Comparison of ENCODE assay signal across 21 cellular contexts in the genomic region with DNA sequence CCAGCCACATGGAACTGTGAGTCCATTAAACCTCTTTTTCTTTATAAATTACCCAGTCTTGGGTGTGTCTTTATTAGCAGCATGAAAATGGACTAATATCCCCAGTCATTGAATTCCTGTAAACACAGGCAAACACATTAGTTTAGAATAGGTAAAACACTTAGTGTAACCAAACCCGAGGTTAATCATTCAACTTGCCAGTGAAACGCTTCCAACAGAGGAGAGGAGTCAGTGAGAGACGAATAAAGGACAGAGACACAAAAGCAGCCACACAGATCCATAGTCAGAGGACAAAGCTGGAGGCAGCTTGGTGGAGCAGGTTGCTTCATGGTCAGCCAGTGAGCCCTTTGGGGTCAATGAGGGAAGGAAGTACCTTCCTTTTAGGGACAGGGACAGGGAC.
"Had no signal": no experiment of that assay in that cellular context is flagged by ENCODE, and none has a peak within 500 bp of the region (broad histone marks: within the 10 kb centered on the region; RNA-seq: fewer than 3 reads in every experiment).

No MANE protein-coding gene starts in this region.

- H3K9me3 Mint-ChIP-seq: activated naive CD4-positive, alpha-beta T cell treated with anti-CD3 and anti-CD28 coated beads, Interleukin-2, amount 50 U/mL, for 24 hours; activated T-helper 2 cell treated with anti-CD3 and anti-CD28 coated beads, Interferon-gamma antibody, Interleukin-2, Interleukin-4, amounts not matched to agents 10 μg/mL and 5 μg/mL and 100 μg/mL, durations not matched to agents 14 hours and 24 hours and 36 hours; dendritic cell treated with granulocyte-macrophage colony-stimulating factor and Interleukin-4, amounts not matched to agents 40 ng/mL and 50 ng/mL, for 4 days; endodermal cell; naive thymus-derived CD8-positive, alpha-beta T cell; stimulated activated naive B cell treated with anti-CD40 and anti-IgM and Interleukin-4, amounts not matched to agents 10 μg/mL and 1 μg/mL and 100 μg/mL, for 72 hours; T-helper 2 cell treated with Interferon-gamma antibody and Interleukin-4, amounts not matched to agents 5 μg/mL and 100 μg/mL, for 36 hours had no signal

- H3K27ac Mint-ChIP-seq: activated CD4-positive, alpha-beta T cell treated with anti-CD3 and anti-CD28 coated beads for 36 hours; activated CD8-positive, alpha-beta memory T cell treated with anti-CD3 and anti-CD28 coated beads, Interleukin-2, amount 10 ng/mL, durations not matched to agents 7 days and 5 days; activated CD8-positive, alpha-beta T cell treated with anti-CD3 and anti-CD28 coated beads, Interleukin-2, amount 10 ng/mL, durations not matched to agents 7 days and 5 days; activated naive CD4-positive, alpha-beta T cell treated with anti-CD3 and anti-CD28 coated beads, Interleukin-2, amount 50 U/mL, for 24 hours; activated T-helper 2 cell treated with anti-CD3 and anti-CD28 coated beads, Interferon-gamma antibody, Interleukin-2, Interleukin-4, amounts not matched to agents 10 μg/mL and 5 μg/mL and 100 μg/mL, durations not matched to agents 14 hours and 24 hours and 36 hours; dendritic cell treated with granulocyte-macrophage colony-stimulating factor and Interleukin-4, amounts not matched to agents 40 ng/mL and 50 ng/mL, for 4 days; endodermal cell; naive thymus-derived CD8-positive, alpha-beta T cell; stimulated activated naive B cell treated with anti-CD40 and anti-IgM and Interleukin-4, amounts not matched to agents 10 μg/mL and 1 μg/mL and 100 μg/mL, for 72 hours; T-helper 2 cell treated with Interferon-gamma antibody and Interleukin-4, amounts not matched to agents 5 μg/mL and 100 μg/mL, for 36 hours had no signal

- H3K4me1 Mint-ChIP-seq: activated CD4-positive, alpha-beta T cell treated with anti-CD3 and anti-CD28 coated beads for 36 hours; activated CD8-positive, alpha-beta memory T cell treated with anti-CD3 and anti-CD28 coated beads, Interleukin-2, amount 10 ng/mL, durations not matched to agents 7 days and 5 days; activated naive CD4-positive, alpha-beta T cell treated with anti-CD3 and anti-CD28 coated beads, Interleukin-2, amount 50 U/mL, for 24 hours; naive thymus-derived CD8-positive, alpha-beta T cell; stimulated activated naive B cell treated with anti-CD40 and anti-IgM and Interleukin-4, amounts not matched to agents 10 μg/mL and 1 μg/mL and 100 μg/mL, for 72 hours had no signal

- DNase-seq: activated CD4-positive, alpha-beta T cell treated with anti-CD3 and anti-CD28 coated beads for 36 hours; activated CD4-positive, CD25-positive, alpha-beta regulatory T cell; activated CD8-positive, alpha-beta memory T cell treated with anti-CD3 and anti-CD28 coated beads, Interleukin-2, amount 10 ng/mL, durations not matched to agents 7 days and 5 days; activated CD8-positive, alpha-beta T cell treated with anti-CD3 and anti-CD28 coated beads, Interleukin-2, amount 10 ng/mL, durations not matched to agents 7 days and 5 days; activated T-cell treated with anti-CD3 and anti-CD28 coated beads, Interleukin-2, amount 50 U/mL, for 48 hours; central memory CD4-positive, alpha-beta T cell; endodermal cell; foreskin melanocyte; midbrain; naive thymus-derived CD8-positive, alpha-beta T cell; stimulated activated CD4-positive, alpha-beta T cell treated with anti-CD3 and anti-CD28 coated beads, Interleukin-15, amount 100 ng/mL, for 24 hours; stimulated activated CD4-positive, alpha-beta T cell treated with anti-CD3 and anti-CD28 coated beads, Interleukin-2, amount 100 ng/mL, for 24 hours; stimulated activated naive B cell treated with anti-CD40 and anti-IgM and Interleukin-4, amounts not matched to agents 10 μg/mL and 1 μg/mL and 100 μg/mL, for 72 hours; stomach; T-helper 1 cell; thyroid gland; upper lobe of left lung had no signal

- ATAC-seq: activated CD4-positive, alpha-beta T cell treated with anti-CD3 and anti-CD28 coated beads for 36 hours; activated CD8-positive, alpha-beta memory T cell treated with anti-CD3 and anti-CD28 coated beads, Interleukin-2, amount 10 ng/mL, durations not matched to agents 7 days and 5 days; activated CD8-positive, alpha-beta T cell treated with anti-CD3 and anti-CD28 coated beads, Interleukin-2, amount 10 ng/mL, durations not matched to agents 7 days and 5 days; naive thymus-derived CD8-positive, alpha-beta T cell; stimulated activated naive B cell treated with anti-CD40 and anti-IgM and Interleukin-4, amounts not matched to agents 10 μg/mL and 1 μg/mL and 100 μg/mL, for 72 hours had no signal

- H3K36me3 Mint-ChIP-seq: activated CD8-positive, alpha-beta memory T cell treated with anti-CD3 and anti-CD28 coated beads, Interleukin-2, amount 10 ng/mL, durations not matched to agents 7 days and 5 days; activated naive CD4-positive, alpha-beta T cell treated with anti-CD3 and anti-CD28 coated beads, Interleukin-2, amount 50 U/mL, for 24 hours; naive thymus-derived CD8-positive, alpha-beta T cell; stimulated activated naive B cell treated with anti-CD40 and anti-IgM and Interleukin-4, amounts not matched to agents 10 μg/mL and 1 μg/mL and 100 μg/mL, for 72 hours had no signal

- H3K4me3 Mint-ChIP-seq: activated CD4-positive, alpha-beta T cell treated with anti-CD3 and anti-CD28 coated beads for 36 hours; activated CD8-positive, alpha-beta memory T cell treated with anti-CD3 and anti-CD28 coated beads, Interleukin-2, amount 10 ng/mL, durations not matched to agents 7 days and 5 days; activated CD8-positive, alpha-beta T cell treated with anti-CD3 and anti-CD28 coated beads, Interleukin-2, amount 10 ng/mL, durations not matched to agents 7 days and 5 days; activated naive CD4-positive, alpha-beta T cell treated with anti-CD3 and anti-CD28 coated beads, Interleukin-2, amount 50 U/mL, for 24 hours; dendritic cell treated with granulocyte-macrophage colony-stimulating factor and Interleukin-4, amounts not matched to agents 40 ng/mL and 50 ng/mL, for 4 days; endodermal cell; naive thymus-derived CD8-positive, alpha-beta T cell; stimulated activated naive B cell treated with anti-CD40 and anti-IgM and Interleukin-4, amounts not matched to agents 10 μg/mL and 1 μg/mL and 100 μg/mL, for 72 hours; T-helper 2 cell treated with Interferon-gamma antibody and Interleukin-4, amounts not matched to agents 5 μg/mL and 100 μg/mL, for 36 hours had no signal
